8 cellular contexts compared by ENCODE assay signal in genomic region chr21:37266515-37267221, GRCh38. TPM values are rescaled to one million over a fixed set of nuclear protein-coding genes. Genes with fewer than 3 reads are reported as not detected.
DNase-seq lines count a peak whose midpoint lies in the region; ATAC-seq and TF ChIP-seq lines count a peak whose summit lies in the region.

No MANE protein-coding gene starts in this region.

- peaks cover 10% of the 10 kb centered on the region; the same call in 1 of the 2 replicates for H4K20me1 ChIP-seq in DND-41 (ENCODE audit: insufficient read depth, low read length)

- peak overlapping the region; percentile 97 for H3K9ac ChIP-seq in DND-41 (ENCODE audit: low read depth, low read length)

- H3K4me3 ChIP-seq in DND-41 (ENCODE audit: low read depth in 1 of 2, low read length in 2 of 2) (peak overlapping the region; percentile 76), mononuclear cell (ENCODE audit: low read length) (peak overlapping the region; percentile 67)
- H3K4me3 ChIP-seq in effector memory CD4-positive, alpha-beta T cell (ENCODE audit: insufficient read depth, low read depth, low read length, poor library complexity, severe bottlenecking) = peak overlapping the region; percentile 87

- peaks cover 33% of the 10 kb centered on the region for H3K4me1 ChIP-seq in DND-41 (ENCODE audit: insufficient read depth, low read length)
- H3K4me1 ChIP-seq in effector memory CD4-positive, alpha-beta T cell (ENCODE audit: control insufficient read depth, insufficient read depth, low read length, poor library complexity, severe bottlenecking) = peaks cover 8% of the 10 kb centered on the region
- peaks cover 21% of the 10 kb centered on the region for H3K4me1 ChIP-seq in mononuclear cell (ENCODE audit: insufficient read depth, low read length)

- peak overlapping the region; percentile 84 for H2AFZ ChIP-seq in DND-41 (ENCODE audit: low read depth, low read length)

- H3K9me3 ChIP-seq in DND-41 (ENCODE audit: insufficient read depth, low read length, severe bottlenecking) = no peaks in the 10 kb centered on the region
- H3K9me3 ChIP-seq in effector memory CD4-positive, alpha-beta T cell (ENCODE audit: control insufficient read depth, low read length) = no peaks in the 10 kb centered on the region
- no peaks in the 10 kb centered on the region for H3K9me3 ChIP-seq in mononuclear cell (ENCODE audit: low read depth, low read length)

- POLR2A ChIA-PET in RWPE1 (lab: Yijun Ruan, JAX; ENCODE audit: low non-redundant PET) = interaction anchor here (0.5 to 1.6 kb wide), 2 partner anchors 99 to 101 kb away, joined by 3 to 6 read pairs; no protein-coding TSS in a partner anchor

- H3K27ac ChIP-seq in DND-41 (ENCODE audit: low read length) (peak overlapping the region; percentile 98), RWPE1 (peak overlapping the region; percentile 99)
- peak overlapping the region; percentile 98 for H3K27ac ChIP-seq in effector memory CD4-positive, alpha-beta T cell (ENCODE audit: insufficient read depth, low read length, poor library complexity, severe bottlenecking)

- peaks cover 66% of the 10 kb centered on the region for H3K79me2 ChIP-seq in DND-41 (ENCODE audit: insufficient read depth, low read length)

- no peak for DNase-seq in DND-41
- peak; percentile 33 for DNase-seq in RWPE1 (ENCODE audit: low spot score)
- DNase-seq in effector memory CD4-positive, alpha-beta T cell = no peak
- no peak for DNase-seq in GF-D8 (lab: John Stamatoyannopoulos, UW)
- DNase-seq in NCI-H1092 treated with DMSO at 0.1 percent for 48 hours (lab: John Stamatoyannopoulos, UW) = no peak

- H3K27me3 ChIP-seq in DND-41 (ENCODE audit: insufficient read depth, low read length, poor library complexity) = no peaks in the 10 kb centered on the region
- no peaks in the 10 kb centered on the region for H3K27me3 ChIP-seq in effector memory CD4-positive, alpha-beta T cell (replicated peaks; ENCODE audit: control insufficient read depth, insufficient read depth, low read length, poor library complexity, severe bottlenecking)
- H3K27me3 ChIP-seq in mononuclear cell (ENCODE audit: insufficient read depth, low read length) = no peaks in the 10 kb centered on the region

- peaks cover 10% of the 10 kb centered on the region; the same call in 1 of the 2 replicates for H3K36me3 ChIP-seq in DND-41 (ENCODE audit: insufficient read depth, low read length)
- no peaks in the 10 kb centered on the region for H3K36me3 ChIP-seq in effector memory CD4-positive, alpha-beta T cell (ENCODE audit: control insufficient read depth, insufficient read depth, low read length)

- CTCF ChIA-PET in RWPE1 (lab: Yijun Ruan, JAX) = interaction anchor here (0.6 to 1.1 kb wide), 2 partner anchors 100 to 764 kb away, joined by 3 to 4 read pairs; partner anchors contain the start of gene DYRK1A

- H3K4me2 ChIP-seq in DND-41 (ENCODE audit: insufficient read depth, low read length) = peak overlapping the region; percentile 75

- ATAC-seq in DND-41 (ENCODE audit: insufficient read depth, low read depth) = peak; percentile 20
- ATAC-seq in GM19351 (IDR thresholded peaks at IDR 0.05; ENCODE audit: unreplicated experiment) = peak; percentile 1
- ATAC-seq in HG03439 (IDR thresholded peaks at IDR 0.05; ENCODE audit: unreplicated experiment) = peak; percentile 6

- no peak for TF ChIP-seq CTCF in DND-41 (IDR thresholded peaks at IDR 0.05; ENCODE audit: borderline replicate concordance, extremely low read depth, low read length, poor library complexity, severe bottlenecking)
- TF ChIP-seq CTCF in RWPE1 (conservative IDR thresholded peaks at IDR 0.05; ENCODE audit: low read depth) = no peak

RNA-seq across cellular contexts. Expression of gene VPS26C, which starts 0.5 kb away (rescaled TPM):
- total RNA-seq in mononuclear cell = 57.3 TPM
